ENCODE assay signal across 25 cellular contexts in genomic region chr15:45371546-45371945, GRCh38.
"Had no signal": no experiment of that assay in that cellular context is flagged by ENCODE, and none has a peak within 500 bp of the region (broad histone marks: within the 10 kb centered on the region; RNA-seq: fewer than 3 reads in every experiment).

No MANE protein-coding gene starts in this region.

- H3K4me3 ChIP-seq: ascending aorta, esophagus squamous epithelium, ovary, psoas muscle, sigmoid colon had no signal

- H3K9me3 ChIP-seq: ascending aorta, esophagus squamous epithelium, ovary, psoas muscle, sigmoid colon had no signal

- H3K36me3 ChIP-seq: ovary had no signal

- FAIRE-seq: colon, endometrium, urothelium cell line had no signal

- H3K27me3 ChIP-seq: ascending aorta, ovary, sigmoid colon had no signal

- H3K27ac ChIP-seq: ascending aorta, epithelial cell of prostate, esophagus squamous epithelium, ovary, psoas muscle had no signal

- ATAC-seq: left cardiac atrium; naive thymus-derived CD4-positive, alpha-beta T cell; psoas muscle; stimulated activated effector memory CD8-positive, alpha-beta T cell treated with anti-CD3 and anti-CD28 coated beads, Interleukin-12 subunit alpha, Interleukin-12 subunit beta, amount 100 ng/mL, for 72 hours had no signal

- H3K4me1 ChIP-seq: ascending aorta had no signal

- DNase-seq: activated CD4-positive, alpha-beta T cell treated with anti-CD3 and anti-CD28 coated beads for 4 hours; activated CD4-positive, alpha-beta T cell treated with anti-CD3 and anti-CD28 coated beads, Interleukin-2, amount 50 U/mL, for 4 hours; activated CD8-positive, alpha-beta memory T cell treated with anti-CD3 and anti-CD28 coated beads for 24 hours; activated effector memory CD4-positive, alpha-beta T cell treated with Interleukin-2 at 50 U/mL for 16 hours; activated naive CD4-positive, alpha-beta T cell treated with Interleukin-2 at 50 U/mL for 16 hours; central memory CD4-positive, alpha-beta T cell; dermis blood vessel endothelial cell; effector CD8-positive, alpha-beta T cell; esophagus squamous epithelium; islet precursor cell; left cardiac atrium; mammary epithelial cell; naive thymus-derived CD4-positive, alpha-beta T cell; ovary; psoas muscle; sigmoid colon; small intestine; stimulated activated CD4-positive, alpha-beta T cell treated with anti-CD3 and anti-CD28 coated beads, Interleukin-4, amount 100 ng/mL, for 24 hours; trophoblast cell had no signal
